15 cellular contexts compared by ENCODE assay signal in the genomic region with DNA sequence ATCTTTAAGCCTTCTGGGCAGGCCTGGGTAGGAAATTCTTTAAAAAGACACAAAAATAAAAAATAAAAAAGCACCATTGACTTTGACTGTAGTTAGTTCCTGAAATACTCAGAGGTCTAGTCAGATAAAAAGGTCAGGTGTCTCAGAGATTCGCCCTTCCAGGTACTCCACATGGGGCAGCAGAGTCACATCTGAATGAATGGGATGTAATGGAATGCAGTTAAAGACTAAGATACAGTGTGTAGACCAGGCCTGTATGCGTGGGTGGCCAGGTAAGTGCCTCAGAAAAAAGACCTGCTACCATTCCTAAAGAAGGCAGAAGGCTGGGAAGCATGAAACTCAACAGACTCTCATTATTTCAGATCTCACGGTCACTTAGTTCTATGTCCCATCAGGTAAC.
A peak's percentile ranks its signal among the peaks of the same experiment; 100 is the strongest.
DNase-seq lines count a peak whose midpoint lies in the region; ATAC-seq and TF ChIP-seq lines count a peak whose summit lies in the region.
"Had no signal": no experiment of that assay in that cellular context is flagged by ENCODE, and none has a peak within 500 bp of the region (broad histone marks: within the 10 kb centered on the region; RNA-seq: fewer than 3 reads in every experiment).

No MANE protein-coding gene starts in this region.

- H3K36me3 Mint-ChIP-seq in activated CD4-positive, alpha-beta T cell treated with anti-CD3 and anti-CD28 coated beads for 36 hours (ENCODE audit: low read depth): no peaks in the 10 kb centered on the region
- H3K36me3 Mint-ChIP-seq in activated CD4-positive, alpha-beta T cell treated with anti-CD3 and anti-CD28 coated beads, Interleukin-2, amount 10 ng/mL, durations not matched to agents 7 days and 5 days (ENCODE audit: low read depth): no peaks in the 10 kb centered on the region
- H3K36me3 Mint-ChIP-seq: naive B cell had no signal

- intact Hi-C loops in activated CD4-positive, alpha-beta T cell treated with anti-CD3 and anti-CD28 coated beads for 36 hours (cut with DNase I, micrococcal nuclease): no loop called here
- intact Hi-C loops in mammary epithelial cell (cut with micrococcal nuclease): loop anchor here (1.0 kb wide), 1 partner anchor 249 kb away; no protein-coding TSS in a partner anchor

- no peak overlapping the region for H3K27ac ChIP-seq in mammary epithelial cell (ENCODE audit: insufficient read depth, low read depth, low read length)
- H3K27ac ChIP-seq: dorsolateral prefrontal cortex, gastroesophageal sphincter had no signal

- ATAC-seq in activated CD4-positive, alpha-beta T cell treated with anti-CD3 and anti-CD28 coated beads for 36 hours: no peak
- no peak for ATAC-seq in GM21423 (IDR thresholded peaks at IDR 0.05; ENCODE audit: unreplicated experiment)
- ATAC-seq: gastroesophageal sphincter had no signal

- WGBS in mammary epithelial cell (ENCODE audit: low coverage, missing lambda C conversion rate): 68% methylated on average over 3 of the region's 3 CpGs

- H3K27ac Mint-ChIP-seq in activated CD4-positive, alpha-beta T cell treated with anti-CD3 and anti-CD28 coated beads for 36 hours: no peak overlapping the region
- no peak overlapping the region for H3K27ac Mint-ChIP-seq in activated CD4-positive, alpha-beta T cell treated with anti-CD3 and anti-CD28 coated beads, Interleukin-2, amount 10 ng/mL, durations not matched to agents 7 days and 5 days
- H3K27ac Mint-ChIP-seq: naive B cell had no signal

- H3K4me3 ChIP-seq in mammary epithelial cell (replicated peaks in 1 of 3; ENCODE audit: insufficient read depth in 1 of 3, low read depth in 2 of 3, low read length in 3 of 3): no peak overlapping the region
- H3K4me3 ChIP-seq: dorsolateral prefrontal cortex, gastroesophageal sphincter had no signal

- dilution Hi-C loops in mammary epithelial cell (cut with HindIII; ENCODE audit: low sequenced_read_pairs): no loop called here

- no peak overlapping the region for H2AFZ ChIP-seq in mammary epithelial cell (ENCODE audit: low read depth, low read length)

- peak; percentile 48 to 68 for TF ChIP-seq CTCF in mammary epithelial cell (conservative IDR thresholded peaks at IDR 0.05 in 1 of 2, IDR thresholded peaks at IDR 0.05 in 1 of 2; ENCODE audit: extremely low read depth in 1 of 2, insufficient read depth in 1 of 2, low read depth in 1 of 2, low read length in 2 of 2)

- H3K79me2 ChIP-seq in mammary epithelial cell (ENCODE audit: insufficient read depth, low read length): no peaks in the 10 kb centered on the region

- no peaks in the 10 kb centered on the region for H3K9me3 Mint-ChIP-seq in activated CD4-positive, alpha-beta T cell treated with anti-CD3 and anti-CD28 coated beads for 36 hours (ENCODE audit: low read depth)
- H3K9me3 Mint-ChIP-seq in activated CD4-positive, alpha-beta T cell treated with anti-CD3 and anti-CD28 coated beads, Interleukin-2, amount 10 ng/mL, durations not matched to agents 7 days and 5 days: no peaks in the 10 kb centered on the region
- H3K9me3 Mint-ChIP-seq: naive B cell had no signal

- peaks cover 25% of the 10 kb centered on the region for H3K27me3 Mint-ChIP-seq in activated CD4-positive, alpha-beta T cell treated with anti-CD3 and anti-CD28 coated beads for 36 hours
- H3K27me3 Mint-ChIP-seq in activated CD4-positive, alpha-beta T cell treated with anti-CD3 and anti-CD28 coated beads, Interleukin-2, amount 10 ng/mL, durations not matched to agents 7 days and 5 days: peaks cover 17% of the 10 kb centered on the region

- H3K9me3 ChIP-seq in mammary epithelial cell (replicated peaks; ENCODE audit: insufficient read depth, low read length): no peaks in the 10 kb centered on the region
- H3K9me3 ChIP-seq: gastroesophageal sphincter had no signal

- BruUV-seq in mammary epithelial cell (replicated peaks; lab: Mats Ljungman, UMichigan): no TSS peak

- CTCF ChIA-PET in activated CD4-positive, alpha-beta T cell treated with anti-CD3 and anti-CD28 coated beads for 36 hours (lab: Charles Lee): no interaction called here
- CTCF ChIA-PET in activated CD4-positive, alpha-beta T cell treated with anti-CD3 and anti-CD28 coated beads, Interleukin-2, amount 10 ng/mL, durations not matched to agents 7 days and 5 days (lab: Charles Lee): no interaction called here
- CTCF ChIA-PET in mammary epithelial cell (lab: Charles Lee; ENCODE audit: low non-redundant PET): interaction anchor here (0.5 kb wide), 1 partner anchor 249 kb away, joined by 6 read pairs; no protein-coding TSS in a partner anchor

- in situ Hi-C loops in mammary epithelial cell (cut with MboI; ENCODE audit: low sequenced_read_pairs in 2 of 2): no loop called here

- no peaks in the 10 kb centered on the region for H3K4me1 ChIP-seq in mammary epithelial cell (ENCODE audit: insufficient read depth, low read length)
- H3K4me1 ChIP-seq: gastroesophageal sphincter had no signal

- H3K4me3 Mint-ChIP-seq in activated CD4-positive, alpha-beta T cell treated with anti-CD3 and anti-CD28 coated beads for 36 hours: no peak overlapping the region
- H3K4me3 Mint-ChIP-seq in activated CD4-positive, alpha-beta T cell treated with anti-CD3 and anti-CD28 coated beads, Interleukin-2, amount 10 ng/mL, durations not matched to agents 7 days and 5 days: no peak overlapping the region
- H3K4me3 Mint-ChIP-seq: naive B cell had no signal

- H3K9ac ChIP-seq in mammary epithelial cell (ENCODE audit: insufficient read depth, low read length): no peak overlapping the region

- peaks cover 3% of the 10 kb centered on the region for H3K27me3 ChIP-seq in mammary epithelial cell (ENCODE audit: insufficient read depth, low read length)
- H3K27me3 ChIP-seq: gastroesophageal sphincter had no signal

- DNase-seq in activated CD4-positive, alpha-beta T cell treated with anti-CD3 and anti-CD28 coated beads for 36 hours: peak; percentile 5
- no peak for DNase-seq in activated CD4-positive, alpha-beta T cell treated with anti-CD3 and anti-CD28 coated beads, Interleukin-2, amount 10 ng/mL, durations not matched to agents 7 days and 5 days
- DNase-seq in NAMALWA (ENCODE audit: low spot score) (peak; percentile 22), mammary epithelial cell (peak; percentile 25), NCI-H510A treated with DMSO at 0.1 percent for 48 hours (lab: John Stamatoyannopoulos, UW) (no peak), NCI-H1105 (lab: John Stamatoyannopoulos, UW) (no peak), NCI-H2029 (lab: John Stamatoyannopoulos, UW) (no peak)
- DNase-seq: activated CD4-positive, alpha-beta T cell treated with anti-CD3 and anti-CD28 coated beads for 48 hours; DMS79 treated with DMSO at 0.1 percent for 48 hours; dorsolateral prefrontal cortex; naive B cell; NCI-H1417 treated with DMSO at 0.1 percent for 48 hours; retina had no signal

- POLR2A ChIA-PET in activated CD4-positive, alpha-beta T cell treated with anti-CD3 and anti-CD28 coated beads for 36 hours (lab: Charles Lee): no interaction called here
- POLR2A ChIA-PET in activated CD4-positive, alpha-beta T cell treated with anti-CD3 and anti-CD28 coated beads, Interleukin-2, amount 10 ng/mL, durations not matched to agents 7 days and 5 days (lab: Charles Lee): no interaction called here

- H4K20me1 ChIP-seq in mammary epithelial cell (ENCODE audit: insufficient read depth, low read length): no peaks in the 10 kb centered on the region

- no peaks in the 10 kb centered on the region for H3K36me3 ChIP-seq in mammary epithelial cell (ENCODE audit: insufficient read depth, low read length)
- H3K36me3 ChIP-seq: gastroesophageal sphincter had no signal

- H3K4me2 ChIP-seq in mammary epithelial cell (ENCODE audit: insufficient read depth, low read depth, low read length): no peak overlapping the region

- H3K4me1 Mint-ChIP-seq in activated CD4-positive, alpha-beta T cell treated with anti-CD3 and anti-CD28 coated beads for 36 hours: no peaks in the 10 kb centered on the region
- H3K4me1 Mint-ChIP-seq in activated CD4-positive, alpha-beta T cell treated with anti-CD3 and anti-CD28 coated beads, Interleukin-2, amount 10 ng/mL, durations not matched to agents 7 days and 5 days: peaks cover 4% of the 10 kb centered on the region
- H3K4me1 Mint-ChIP-seq: naive B cell had no signal

Comparison
In these comparisons a context has a peak if more than half of its experiments do, and no peak if none do; other contexts are left out.
1. DNase-seq: peak in activated CD4-positive, alpha-beta T cell treated with anti-CD3 and anti-CD28 coated beads for 36 hours (single experiment), NAMALWA (single experiment) and mammary epithelial cell (single experiment); none in activated CD4-positive, alpha-beta T cell treated with anti-CD3 and anti-CD28 coated beads, Interleukin-2, amount 10 ng/mL, durations not matched to agents 7 days and 5 days (single experiment), NCI-H510A treated with DMSO at 0.1 percent for 48 hours (single experiment), NCI-H1105 (single experiment) and NCI-H2029 (single experiment).